32 cellular contexts compared by ENCODE assay signal in the genomic region with DNA sequence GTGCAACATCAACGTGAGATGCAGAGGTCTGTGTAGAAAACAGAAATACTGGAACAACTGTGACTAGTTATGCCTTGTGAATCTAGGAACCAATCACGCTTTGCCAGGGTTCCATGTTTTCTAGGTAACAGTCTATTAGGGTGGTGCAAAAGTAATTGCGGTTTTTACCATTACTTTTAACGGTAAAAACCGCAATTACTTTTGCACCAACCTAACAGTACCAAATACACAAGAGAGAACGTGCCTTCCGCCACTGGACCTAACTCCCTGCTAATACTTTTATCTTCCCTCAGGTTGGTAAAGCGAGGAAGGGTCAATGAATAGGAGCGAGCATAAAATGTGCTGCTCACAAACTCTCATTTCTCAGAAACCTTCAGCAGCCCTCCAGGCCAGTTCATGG.
"Had no signal": no experiment of that assay in that cellular context is flagged by ENCODE, and none has a peak within 500 bp of the region (broad histone marks: within the 10 kb centered on the region; RNA-seq: fewer than 3 reads in every experiment).

No MANE protein-coding gene starts in this region.

- H3K27me3 ChIP-seq: adrenal gland, ascending aorta, body of pancreas, brain microvascular endothelial cell, breast epithelium, cardiac muscle cell had no signal

- H3K9me3 ChIP-seq: adrenal gland, ascending aorta, body of pancreas, breast epithelium had no signal

- H3K4me3 ChIP-seq: adrenal gland, ascending aorta, body of pancreas, breast epithelium, cardiac muscle cell had no signal

- H3K36me3 ChIP-seq: brain microvascular endothelial cell, cardiac muscle cell had no signal

- H3K4me1 ChIP-seq: ascending aorta, body of pancreas, breast epithelium had no signal

- DNase-seq: activated effector memory CD4-positive, alpha-beta T cell treated with anti-CD3 and anti-CD28 coated beads, Interleukin-2, amount 50 U/mL, for 16 hours; activated effector memory CD4-positive, alpha-beta T cell treated with Interleukin-2 at 50 U/mL for 16 hours; activated gamma-delta T cell; activated gamma-delta T cell treated with Interleukin-2 at 50 U/mL for 16 hours; activated naive CD4-positive, alpha-beta T cell; activated naive CD4-positive, alpha-beta T cell treated with anti-CD3 and anti-CD28 coated beads for 36 hours; activated naive CD4-positive, alpha-beta T cell treated with anti-CD3 and anti-CD28 coated beads, Interleukin-2, amount 10 ng/mL, durations not matched to agents 7 days and 5 days; activated naive CD4-positive, alpha-beta T cell treated with anti-CD3 and anti-CD28 coated beads, Interleukin-2, amount 50 U/mL, for 16 hours; activated naive CD4-positive, alpha-beta T cell treated with Interleukin-2 at 50 U/mL for 16 hours; activated naive CD8-positive, alpha-beta T cell treated with anti-CD3 and anti-CD28 coated beads for 36 hours; activated naive CD8-positive, alpha-beta T cell treated with anti-CD3 and anti-CD28 coated beads, Interleukin-2, amount 10 ng/mL, durations not matched to agents 7 days and 5 days; activated naive CD8-positive, alpha-beta T cell treated with anti-CD3 and anti-CD28 coated beads, Interleukin-2, amount 50 U/mL, for 24 hours; activated T-cell treated with anti-CD3 and anti-CD28 coated beads, Interleukin-2, amount 50 U/mL, for 24 hours; activated T-cell treated with anti-CD3 and anti-CD28 coated beads, Interleukin-2, amount 50 U/mL, for 4 hours; activated T-cell treated with anti-CD3 and anti-CD28 coated beads, Interleukin-2, amount 50 U/mL, for 48 hours; activated T-cell treated with anti-CD3 and anti-CD28 coated beads, Interleukin-2, amount 50 U/mL, for 72 hours; adrenal gland; amniotic stem cell; amygdala; anterior cingulate cortex; aorta; body of pancreas; brain microvascular endothelial cell; central memory CD4-positive, alpha-beta T cell; cerebellar nuclear complex had no signal

- ATAC-seq: activated naive CD4-positive, alpha-beta T cell treated with anti-CD3 and anti-CD28 coated beads, Interleukin-2, amount 50 U/mL, for 72 hours; activated naive CD8-positive, alpha-beta T cell treated with anti-CD3 and anti-CD28 coated beads, Interleukin-2, amount 50 U/mL, for 24 hours; activated T-cell treated with anti-CD3 and anti-CD28 coated beads, Interleukin-2, amount 50 U/mL, for 4 hours; activated T-cell treated with anti-CD3 and anti-CD28 coated beads, Interleukin-2, amount 50 U/mL, for 72 hours; activated T-helper 17 cell treated with anti-CD3 and anti-CD28 coated beads, Interleukin-2, amount 50 U/mL, for 72 hours; body of pancreas had no signal

- H3K27ac ChIP-seq: adrenal gland, ascending aorta, body of pancreas, brain microvascular endothelial cell, breast epithelium, cardiac muscle cell had no signal

- FAIRE-seq: astrocyte, bronchial epithelial cell had no signal
